ENCODE assay signal across 25 cellular contexts in the genomic region with DNA sequence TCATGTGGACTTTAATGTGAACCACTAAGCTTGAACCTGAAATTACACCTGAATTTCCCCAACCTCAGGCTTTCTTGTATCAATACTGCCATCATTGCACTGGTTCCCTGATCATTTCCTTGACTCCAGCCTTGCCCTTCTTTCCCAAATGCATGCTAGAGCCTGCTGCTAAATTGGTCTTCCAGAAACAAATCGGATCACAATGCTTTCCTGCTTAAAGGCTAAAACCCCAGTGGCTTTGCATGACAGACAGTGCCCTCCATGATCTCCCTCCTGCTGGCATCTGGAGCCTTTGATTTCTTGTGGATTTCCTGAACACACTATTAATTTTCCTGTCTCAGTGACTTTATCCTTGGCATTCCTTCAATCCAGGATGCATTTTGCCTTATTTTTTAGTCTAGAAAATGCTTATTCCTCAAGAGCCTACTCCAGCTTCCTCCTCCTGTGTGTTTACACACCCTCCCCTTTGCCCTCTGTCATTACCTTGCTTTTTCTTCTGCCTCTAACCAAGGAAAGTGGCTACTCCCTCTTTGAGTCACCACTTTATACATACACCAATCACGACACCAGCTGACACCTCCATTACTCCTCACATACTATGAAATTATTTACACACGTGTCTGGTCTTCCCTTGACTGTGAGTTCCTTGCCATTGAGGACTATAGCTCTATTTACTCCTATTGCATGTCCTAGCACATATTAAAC.
A peak's percentile ranks its signal among the peaks of the same experiment; 100 is the strongest.
DNase-seq lines count a peak whose midpoint lies in the region; ATAC-seq and TF ChIP-seq lines count a peak whose summit lies in the region.
"Had no signal": no experiment of that assay in that cellular context is flagged by ENCODE, and none has a peak within 500 bp of the region (broad histone marks: within the 10 kb centered on the region; RNA-seq: fewer than 3 reads in every experiment).

No MANE protein-coding gene starts in this region.

- TF ChIP-seq CTCF in neural progenitor cell (IDR thresholded peaks at IDR 0.05): no peak

- H3K9me3 Mint-ChIP-seq in neural progenitor cell: no peaks in the 10 kb centered on the region
- H3K9me3 Mint-ChIP-seq: activated naive CD4-positive, alpha-beta T cell treated with anti-CD3 and anti-CD28 coated beads, Interleukin-2, amount 50 U/mL, for 72 hours; activated T-helper 17 cell treated with anti-CD3 and anti-CD28 coated beads, Interleukin-2, amount 50 U/mL, for 72 hours; naive B cell; stimulated activated effector memory CD8-positive, alpha-beta T cell treated with anti-CD3 and anti-CD28 coated beads, Interleukin-12 subunit alpha, Interleukin-12 subunit beta, amount 100 ng/mL, for 72 hours had no signal

- no peak overlapping the region for H2AFZ ChIP-seq in neural progenitor cell (replicated peaks)

- H3K27me3 ChIP-seq in neural progenitor cell: no peaks in the 10 kb centered on the region
- H3K27me3 ChIP-seq: ascending aorta, dorsolateral prefrontal cortex, testis had no signal

- H3K27ac ChIP-seq in epithelial cell of prostate (no peak overlapping the region), neural progenitor cell (no peak overlapping the region)
- H3K27ac ChIP-seq: ascending aorta, dorsolateral prefrontal cortex, testis had no signal

- H3K79me2 ChIP-seq in neural progenitor cell (ENCODE audit: low read depth): no peaks in the 10 kb centered on the region

- H3K9me3 ChIP-seq in neural progenitor cell (ENCODE audit: low read depth): no peaks in the 10 kb centered on the region
- H3K9me3 ChIP-seq: ascending aorta, testis had no signal

- no peaks in the 10 kb centered on the region for H3K36me3 ChIP-seq in neural progenitor cell
- H3K36me3 ChIP-seq: ascending aorta had no signal

- peaks cover 11% of the 10 kb centered on the region for H3K4me1 Mint-ChIP-seq in neural progenitor cell
- H3K4me1 Mint-ChIP-seq: activated T-helper 17 cell treated with anti-CD3 and anti-CD28 coated beads, Interleukin-2, amount 50 U/mL, for 72 hours; naive B cell; stimulated activated effector memory CD8-positive, alpha-beta T cell treated with anti-CD3 and anti-CD28 coated beads, Interleukin-12 subunit alpha, Interleukin-12 subunit beta, amount 100 ng/mL, for 72 hours had no signal

- H3F3A ChIP-seq in neural progenitor cell (ENCODE audit: low read depth): no peaks in the 10 kb centered on the region

- no peak overlapping the region for H3K4me2 ChIP-seq in neural progenitor cell

- H3K27ac Mint-ChIP-seq in neural progenitor cell: no peak overlapping the region
- H3K27ac Mint-ChIP-seq: activated naive CD4-positive, alpha-beta T cell treated with anti-CD3 and anti-CD28 coated beads, Interleukin-2, amount 50 U/mL, for 72 hours; activated T-helper 17 cell treated with anti-CD3 and anti-CD28 coated beads, Interleukin-2, amount 50 U/mL, for 72 hours; naive B cell; stimulated activated effector memory CD8-positive, alpha-beta T cell treated with anti-CD3 and anti-CD28 coated beads, Interleukin-12 subunit alpha, Interleukin-12 subunit beta, amount 100 ng/mL, for 72 hours had no signal

- H4K20me1 ChIP-seq in neural progenitor cell (ENCODE audit: low read depth): no peaks in the 10 kb centered on the region

- no peak overlapping the region for H3K4me3 ChIP-seq in neural progenitor cell
- H3K4me3 ChIP-seq: ascending aorta, dorsolateral prefrontal cortex, testis had no signal

- H3K27me3 Mint-ChIP-seq in neural progenitor cell (ENCODE audit: insufficient read depth, low read depth): peaks cover 5% of the 10 kb centered on the region

- ATAC-seq in HG02981 (IDR thresholded peaks at IDR 0.05; ENCODE audit: unreplicated experiment) (no peak), GM18502 (IDR thresholded peaks at IDR 0.05; ENCODE audit: poor library complexity, unreplicated experiment) (no peak)
- ATAC-seq: activated naive CD4-positive, alpha-beta T cell treated with anti-CD3 and anti-CD28 coated beads, Interleukin-2, amount 50 U/mL, for 72 hours; activated T-helper 17 cell treated with anti-CD3 and anti-CD28 coated beads, Interleukin-2, amount 50 U/mL, for 72 hours; left lobe of liver; stimulated activated effector memory CD8-positive, alpha-beta T cell treated with anti-CD3 and anti-CD28 coated beads, Interleukin-12 subunit alpha, Interleukin-12 subunit beta, amount 100 ng/mL, for 72 hours had no signal

- H3K4me3 Mint-ChIP-seq in neural progenitor cell: no peak overlapping the region
- H3K4me3 Mint-ChIP-seq: activated T-helper 17 cell treated with anti-CD3 and anti-CD28 coated beads, Interleukin-2, amount 50 U/mL, for 72 hours; naive B cell; stimulated activated effector memory CD8-positive, alpha-beta T cell treated with anti-CD3 and anti-CD28 coated beads, Interleukin-12 subunit alpha, Interleukin-12 subunit beta, amount 100 ng/mL, for 72 hours had no signal

- H3K4me1 ChIP-seq in neural progenitor cell: peaks cover 11% of the 10 kb centered on the region
- H3K4me1 ChIP-seq: ascending aorta, testis had no signal

- H3K36me3 Mint-ChIP-seq in neural progenitor cell: no peaks in the 10 kb centered on the region
- H3K36me3 Mint-ChIP-seq: activated naive CD4-positive, alpha-beta T cell treated with anti-CD3 and anti-CD28 coated beads, Interleukin-2, amount 50 U/mL, for 72 hours; naive B cell; stimulated activated effector memory CD8-positive, alpha-beta T cell treated with anti-CD3 and anti-CD28 coated beads, Interleukin-12 subunit alpha, Interleukin-12 subunit beta, amount 100 ng/mL, for 72 hours had no signal

- H3K9ac ChIP-seq in neural progenitor cell: no peak overlapping the region

- DNase-seq in Daoy (ENCODE audit: low read depth) (peak; percentile 31), NCI-H82 (lab: John Stamatoyannopoulos, UW) (peak; percentile 90), epithelial cell of prostate (ENCODE audit: low read depth, low spot score) (peak; percentile 34), neural progenitor cell (ENCODE audit: low spot score) (peak; percentile 44), dermis blood vessel endothelial cell (no peak)
- DNase-seq: C1 segment of cervical spinal cord; caudate nucleus; dorsolateral prefrontal cortex; GOT3; head of caudate nucleus; naive B cell; NCI-H1694 treated with DMSO at 0.1 percent for 48 hours; NCI-H2171; retina; Right ventricle myocardium superior; stimulated activated CD4-positive, alpha-beta T cell treated with anti-CD3 and anti-CD28 coated beads, Interleukin-2, amount 100 ng/mL, for 48 hours; T-helper 9 cell; testis had no signal
